In genomic region chr7:111508387-111508786, GRCh38 we compare ENCODE assay signal across 31 cellular contexts. TPM values are rescaled to one million over a fixed set of nuclear protein-coding genes. Genes with fewer than 3 reads are reported as not detected.
DNase-seq lines count a peak whose midpoint lies in the region; ATAC-seq and TF ChIP-seq lines count a peak whose summit lies in the region.
"Had no signal": no experiment of that assay in that cellular context is flagged by ENCODE, and none has a peak within 500 bp of the region (broad histone marks: within the 10 kb centered on the region; RNA-seq: fewer than 3 reads in every experiment).

No MANE protein-coding gene starts in this region.

- H3K9me3 ChIP-seq in endodermal cell (ENCODE audit: control insufficient read depth, low read length) (no peaks in the 10 kb centered on the region), spleen (peaks cover 0 to 13% (median 2%) of the 10 kb centered on the region in 8 donors), left ventricle myocardium inferior (replicated peaks) (peaks cover 3% of the 10 kb centered on the region), esophagus squamous epithelium (no peaks in the 10 kb centered on the region)
- H3K9me3 ChIP-seq: lower lobe of right lung, mucosa of descending colon, pancreas, testis had no signal

- no peak for TF ChIP-seq CTCF in endodermal cell (conservative IDR thresholded peaks at IDR 0.05)
- no peak for TF ChIP-seq CTCF in spleen (IDR thresholded peaks at IDR 0.05 in 8 of 11, conservative IDR thresholded peaks at IDR 0.05 in 3 of 11)
- no peak for TF ChIP-seq CTCF in left ventricle myocardium inferior (IDR thresholded peaks at IDR 0.05; ENCODE audit: borderline replicate concordance)
- no peak for TF ChIP-seq CTCF in esophagus squamous epithelium (IDR thresholded peaks at IDR 0.05)

- DNase-seq in endodermal cell = no peak
- DNase-seq in spleen = no peak
- DNase-seq in left ventricle myocardium inferior = no peak
- no peak for DNase-seq in stimulated activated CD4-positive, alpha-beta T cell treated with anti-CD3 and anti-CD28 coated beads, Interleukin-12 subunit alpha, Interleukin-12 subunit beta, amount 100 ng/mL, for 4 hours
- no peak for DNase-seq in esophagus squamous epithelium (lab: John Stamatoyannopoulos, UW)
- DNase-seq: activated CD4-positive, alpha-beta T cell treated with anti-CD3 and anti-CD28 coated beads, Interleukin-2, amount 50 U/mL, for 48 hours; activated CD8-positive, alpha-beta memory T cell treated with anti-CD3 and anti-CD28 coated beads, Interleukin-2, amount 50 U/mL, for 48 hours; aorta; CD4-positive, CD25-positive, alpha-beta regulatory T cell; EL; kidney; lower lobe of right lung; mucosa of descending colon; NCI-H1105; NCI-H2081; NCI-H82; nephron progenitor cell; pancreas; stimulated activated CD4-positive, alpha-beta T cell treated with anti-CD3 and anti-CD28 coated beads, Interleukin-4, amount 100 ng/mL, for 24 hours; stimulated activated naive CD4-positive, alpha-beta T cell treated with Interleukin-2 at 50 U/mL for 16 hours; testis had no signal

- H3K4me1 ChIP-seq in endodermal cell (ENCODE audit: control insufficient read depth, insufficient read depth, low read length) = no peaks in the 10 kb centered on the region
- H3K4me1 ChIP-seq in spleen = peaks cover 0 to 5% (median 0%) of the 10 kb centered on the region in 6 donors
- H3K4me1 ChIP-seq in left ventricle myocardium inferior = no peaks in the 10 kb centered on the region
- H3K4me1 ChIP-seq in esophagus squamous epithelium = no peaks in the 10 kb centered on the region
- H3K4me1 ChIP-seq: lower lobe of right lung, pancreas, testis had no signal

- H3K4me3 ChIP-seq in endodermal cell (ENCODE audit: low read length) (no peak overlapping the region), spleen (no peak overlapping the region), left ventricle myocardium inferior (no peak overlapping the region), esophagus squamous epithelium (no peak overlapping the region)
- H3K4me3 ChIP-seq: cardiac muscle cell, lower lobe of right lung, mucosa of descending colon, pancreas, smooth muscle cell, testis had no signal

- H3K36me3 ChIP-seq in endodermal cell (ENCODE audit: control insufficient read depth, insufficient read depth, low read length) (no peaks in the 10 kb centered on the region), spleen (no peaks in the 10 kb centered on the region), left ventricle myocardium inferior (no peaks in the 10 kb centered on the region), esophagus squamous epithelium (no peaks in the 10 kb centered on the region)
- H3K36me3 ChIP-seq: cardiac muscle cell, lower lobe of right lung, pancreas had no signal

- H3K27ac ChIP-seq in endodermal cell (ENCODE audit: low read depth, low read length) (no peak overlapping the region), spleen (no peak overlapping the region), left ventricle myocardium inferior (replicated peaks) (no peak overlapping the region), esophagus squamous epithelium (no peak overlapping the region)
- H3K27ac ChIP-seq: cardiac muscle cell, lower lobe of right lung, pancreas, testis had no signal

- peaks cover 9% of the 10 kb centered on the region for H3K36me3 Mint-ChIP-seq in endodermal cell (ENCODE audit: low read depth)

- H3K27me3 ChIP-seq in endodermal cell (ENCODE audit: control insufficient read depth, insufficient read depth, low read length, poor library complexity, severe bottlenecking) = no peaks in the 10 kb centered on the region
- no peaks in the 10 kb centered on the region for H3K27me3 ChIP-seq in spleen (replicated peaks in 1 of 7)
- no peaks in the 10 kb centered on the region for H3K27me3 ChIP-seq in left ventricle myocardium inferior (ENCODE audit: low read depth)
- H3K27me3 ChIP-seq in esophagus squamous epithelium = no peaks in the 10 kb centered on the region
- H3K27me3 ChIP-seq: cardiac muscle cell, pancreas, testis had no signal

- peak overlapping the region; percentile 27 for H3K27ac Mint-ChIP-seq in endodermal cell
- H3K27ac Mint-ChIP-seq: activated naive CD8-positive, alpha-beta T cell; activated T-helper 17 cell treated with anti-CD3 and anti-CD28 coated beads, Interleukin-2, amount 50 U/mL, for 72 hours; CD4-positive, CD25-positive, alpha-beta regulatory T cell; dendritic cell treated with granulocyte-macrophage colony-stimulating factor and Interleukin-4, amounts not matched to agents 40 ng/mL and 50 ng/mL, for 4 days; IgD-negative memory B cell; nephron progenitor cell had no signal

- ATAC-seq in GM18511 (IDR thresholded peaks at IDR 0.05; ENCODE audit: unreplicated experiment) (peak; percentile 82), GM21723 (IDR thresholded peaks at IDR 0.05; ENCODE audit: unreplicated experiment) (peak; percentile 55), HG03354 (IDR thresholded peaks at IDR 0.05; ENCODE audit: poor library complexity, severe bottlenecking, unreplicated experiment) (peak; percentile 55)
- ATAC-seq: activated T-helper 17 cell treated with anti-CD3 and anti-CD28 coated beads, Interleukin-2, amount 50 U/mL, for 72 hours; lower lobe of right lung; mucosa of descending colon; pancreas; Right ventricle myocardium inferior had no signal

- WGBS in endodermal cell (ENCODE audit: insufficient coverage in 1 of 2, insufficient read length in 1 of 2), 2 experiments = 91 to 100% methylated on average over 4 of the region's 4 CpGs
- WGBS in spleen, 5 donors = 81 to 87% (median 83%) methylated on average over 4 of the region's 4 CpGs
- WGBS in esophagus squamous epithelium, 2 donors = 89 to 93% methylated on average over 4 of the region's 4 CpGs

- peaks cover 5% of the 10 kb centered on the region for H3K9me3 Mint-ChIP-seq in endodermal cell
- H3K9me3 Mint-ChIP-seq: dendritic cell treated with granulocyte-macrophage colony-stimulating factor and Interleukin-4, amounts not matched to agents 40 ng/mL and 50 ng/mL, for 4 days had no signal

- no peak overlapping the region for H3K9ac ChIP-seq in endodermal cell (ENCODE audit: extremely low read depth, low read length, poor library complexity, severe bottlenecking)

- H3K27me3 Mint-ChIP-seq in endodermal cell (ENCODE audit: insufficient read depth) = no peaks in the 10 kb centered on the region
- H3K27me3 Mint-ChIP-seq: activated naive CD8-positive, alpha-beta T cell; activated T-helper 17 cell treated with anti-CD3 and anti-CD28 coated beads, Interleukin-2, amount 50 U/mL, for 72 hours; CD4-positive, CD25-positive, alpha-beta regulatory T cell; dendritic cell treated with granulocyte-macrophage colony-stimulating factor and Interleukin-4, amounts not matched to agents 40 ng/mL and 50 ng/mL, for 4 days; IgD-negative memory B cell had no signal

- no peak overlapping the region for H3K4me3 Mint-ChIP-seq in endodermal cell
- H3K4me3 Mint-ChIP-seq: activated naive CD8-positive, alpha-beta T cell; activated T-helper 17 cell treated with anti-CD3 and anti-CD28 coated beads, Interleukin-2, amount 50 U/mL, for 72 hours; CD4-positive, CD25-positive, alpha-beta regulatory T cell; dendritic cell treated with granulocyte-macrophage colony-stimulating factor and Interleukin-4, amounts not matched to agents 40 ng/mL and 50 ng/mL, for 4 days; IgD-negative memory B cell; nephron progenitor cell had no signal

- intact Hi-C loops in spleen (cut with DNase I; ENCODE audit: low total_unique reads) = no loop called here
- intact Hi-C loops in left ventricle myocardium inferior (cut with micrococcal nuclease) = no loop called here
- intact Hi-C loops in esophagus squamous epithelium (cut with DNase I) = no loop called here

- TF ChIP-seq POLR2A in spleen (IDR thresholded peaks at IDR 0.05) (no peak), esophagus squamous epithelium (IDR thresholded peaks at IDR 0.05) (no peak)

- H3K4me1 Mint-ChIP-seq in endodermal cell = peaks cover 1% of the 10 kb centered on the region
- H3K4me1 Mint-ChIP-seq: nephron progenitor cell had no signal

RNA-seq across cellular contexts. Expression of gene IMMP2L, which starts 53.9 kb away (rescaled TPM):
- total RNA-seq in endodermal cell (10 to 100 TPM; 17.7 to 19.4 TPM), spleen (10 to 100 TPM in 4 of 7 donors, 1 to 10 TPM in 3; 8.2 to 32.7 (median 10.9) TPM), left ventricle myocardium inferior (17.8 TPM), esophagus squamous epithelium (10 to 100 TPM in 1 of 4 donors, 1 to 10 TPM in 3; 1.6 to 21.7 (median 5.4) TPM)
- 9.6 TPM for polyA plus RNA-seq in endodermal cell (2013, experiment 1 of 2)
- 10.3 TPM for polyA plus RNA-seq in endodermal cell (2013, experiment 2 of 2)
- polyA plus RNA-seq in spleen = 1 to 10 TPM; 6.5 to 8.4 (median 7.4) TPM
